31 cellular contexts compared by ENCODE assay signal in genomic region chr21:45918835-45919467, GRCh38.
"Had no signal": no experiment of that assay in that cellular context is flagged by ENCODE, and none has a peak within 500 bp of the region (broad histone marks: within the 10 kb centered on the region; RNA-seq: fewer than 3 reads in every experiment).

No MANE protein-coding gene starts in this region.

- ATAC-seq: activated CD4-positive, alpha-beta T cell treated with anti-CD3 and anti-CD28 coated beads for 36 hours; activated CD8-positive, alpha-beta memory T cell treated with anti-CD3 and anti-CD28 coated beads, Interleukin-2, amount 10 ng/mL, durations not matched to agents 7 days and 5 days; activated CD8-positive, alpha-beta T cell treated with anti-CD3 and anti-CD28 coated beads, Interleukin-2, amount 10 ng/mL, durations not matched to agents 7 days and 5 days; activated T-cell treated with anti-CD3 and anti-CD28 coated beads, Interleukin-2, amount 50 U/mL, for 72 hours; body of pancreas; gastrocnemius medialis; left lobe of liver; lower lobe of right lung; natural killer cell; right cardiac atrium; stimulated activated naive B cell treated with anti-CD40 and anti-IgM and Interleukin-4, amounts not matched to agents 10 μg/mL and 1 μg/mL and 100 μg/mL, for 72 hours; upper lobe of right lung had no signal

- H3K27ac Mint-ChIP-seq: activated CD4-positive, alpha-beta T cell treated with anti-CD3 and anti-CD28 coated beads for 36 hours; activated CD8-positive, alpha-beta memory T cell treated with anti-CD3 and anti-CD28 coated beads, Interleukin-2, amount 10 ng/mL, durations not matched to agents 7 days and 5 days; activated CD8-positive, alpha-beta T cell treated with anti-CD3 and anti-CD28 coated beads, Interleukin-2, amount 10 ng/mL, durations not matched to agents 7 days and 5 days; activated naive CD8-positive, alpha-beta T cell; activated T-cell treated with anti-CD3 and anti-CD28 coated beads, Interleukin-2, amount 50 U/mL, for 72 hours; natural killer cell; neural progenitor cell; stimulated activated naive B cell treated with anti-CD40 and anti-IgM and Interleukin-4, amounts not matched to agents 10 μg/mL and 1 μg/mL and 100 μg/mL, for 72 hours had no signal

- H3K9me3 Mint-ChIP-seq: activated T-cell treated with anti-CD3 and anti-CD28 coated beads, Interleukin-2, amount 50 U/mL, for 72 hours; immature natural killer cell; natural killer cell; stimulated activated naive B cell treated with anti-CD40 and anti-IgM and Interleukin-4, amounts not matched to agents 10 μg/mL and 1 μg/mL and 100 μg/mL, for 72 hours had no signal

- H3K79me2 ChIP-seq: hepatocyte had no signal

- H3K4me2 ChIP-seq: hepatocyte, neural progenitor cell had no signal

- H3K36me3 Mint-ChIP-seq: activated naive CD8-positive, alpha-beta T cell; immature natural killer cell; natural killer cell; neural progenitor cell; stimulated activated naive B cell treated with anti-CD40 and anti-IgM and Interleukin-4, amounts not matched to agents 10 μg/mL and 1 μg/mL and 100 μg/mL, for 72 hours had no signal

- H3K9ac ChIP-seq: neural progenitor cell had no signal

- H3K4me3 Mint-ChIP-seq: activated CD4-positive, alpha-beta T cell treated with anti-CD3 and anti-CD28 coated beads for 36 hours; activated CD8-positive, alpha-beta memory T cell treated with anti-CD3 and anti-CD28 coated beads, Interleukin-2, amount 10 ng/mL, durations not matched to agents 7 days and 5 days; activated CD8-positive, alpha-beta T cell treated with anti-CD3 and anti-CD28 coated beads, Interleukin-2, amount 10 ng/mL, durations not matched to agents 7 days and 5 days; activated naive CD8-positive, alpha-beta T cell; activated T-cell treated with anti-CD3 and anti-CD28 coated beads, Interleukin-2, amount 50 U/mL, for 72 hours; immature natural killer cell; natural killer cell; neural progenitor cell; stimulated activated naive B cell treated with anti-CD40 and anti-IgM and Interleukin-4, amounts not matched to agents 10 μg/mL and 1 μg/mL and 100 μg/mL, for 72 hours had no signal

- H3K4me1 ChIP-seq: body of pancreas, colonic mucosa, gastrocnemius medialis, lower lobe of right lung, neural progenitor cell, tibial artery, upper lobe of right lung had no signal

- DNase-seq: activated CD4-positive, alpha-beta T cell treated with anti-CD3 and anti-CD28 coated beads for 36 hours; activated CD4-positive, CD25-positive, alpha-beta regulatory T cell; activated CD8-positive, alpha-beta memory T cell treated with anti-CD3 and anti-CD28 coated beads, Interleukin-2, amount 10 ng/mL, durations not matched to agents 7 days and 5 days; activated CD8-positive, alpha-beta T cell treated with anti-CD3 and anti-CD28 coated beads, Interleukin-2, amount 10 ng/mL, durations not matched to agents 7 days and 5 days; activated effector memory CD4-positive, alpha-beta T cell treated with Interleukin-2 at 50 U/mL for 16 hours; activated naive CD4-positive, alpha-beta T cell treated with Interleukin-2 at 50 U/mL for 16 hours; activated T-cell treated with anti-CD3 and anti-CD28 coated beads, Interleukin-2, amount 50 U/mL, for 72 hours; anterior cingulate cortex; body of pancreas; colonic mucosa; effector CD8-positive, alpha-beta T cell; erythroblast; gastrocnemius medialis; glutamatergic neuron; lower lobe of right lung; mesenchymal stem cell; natural killer cell; stimulated activated CD4-positive, alpha-beta T cell treated with anti-CD3 and anti-CD28 coated beads, Interleukin-15, amount 100 ng/mL, for 24 hours; stimulated activated CD4-positive, alpha-beta T cell treated with anti-CD3 and anti-CD28 coated beads, Interleukin-2, amount 100 ng/mL, for 24 hours; stimulated activated naive B cell treated with anti-CD40 and anti-IgM and Interleukin-4, amounts not matched to agents 10 μg/mL and 1 μg/mL and 100 μg/mL, for 72 hours; stomach; T-helper 2 cell; tibial artery; upper lobe of right lung had no signal

- H3K4me3 ChIP-seq: body of pancreas, colonic mucosa, gastrocnemius medialis, hepatocyte, lower lobe of right lung, neural progenitor cell, stomach, suprapubic skin, tibial artery, upper lobe of right lung had no signal

- H3K36me3 ChIP-seq: colonic mucosa, gastrocnemius medialis, lower lobe of right lung, neural progenitor cell, stomach, suprapubic skin, tibial artery, upper lobe of right lung had no signal

- H3K27me3 ChIP-seq: body of pancreas, colonic mucosa, hepatocyte, neural progenitor cell, stomach, upper lobe of right lung had no signal

- H3K27me3 Mint-ChIP-seq: activated CD4-positive, alpha-beta T cell treated with anti-CD3 and anti-CD28 coated beads for 36 hours; activated CD8-positive, alpha-beta memory T cell treated with anti-CD3 and anti-CD28 coated beads, Interleukin-2, amount 10 ng/mL, durations not matched to agents 7 days and 5 days; activated naive CD8-positive, alpha-beta T cell had no signal

- H3K27ac ChIP-seq: body of pancreas, colonic mucosa, gastrocnemius medialis, hepatocyte, lower lobe of right lung, neural progenitor cell, stomach, suprapubic skin, tibial artery, upper lobe of right lung had no signal
